Comparison of ENCODE assay signal across 21 cellular contexts in the genomic region with DNA sequence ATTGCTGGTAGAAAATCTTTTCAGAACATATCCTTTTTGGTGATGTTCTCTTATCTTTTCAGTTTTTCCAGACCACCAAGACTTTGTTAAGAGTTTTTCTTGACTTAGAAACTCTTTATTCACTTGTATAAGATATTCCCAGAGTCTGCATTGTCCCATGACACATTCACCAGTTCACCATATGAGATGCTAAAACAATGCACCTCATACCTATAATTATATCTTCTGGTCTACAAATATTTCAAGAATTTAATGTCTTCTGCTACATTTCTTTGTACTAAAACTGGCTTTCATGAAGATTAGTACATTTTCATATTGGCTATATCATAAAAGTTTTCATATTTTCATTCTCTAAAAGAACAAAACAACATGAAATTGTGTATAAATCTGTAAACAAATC.
DNase-seq lines count a peak whose midpoint lies in the region; ATAC-seq, FAIRE-seq and TF ChIP-seq lines count a peak whose summit lies in the region.
"Had no signal": no experiment of that assay in that cellular context is flagged by ENCODE, and none has a peak within 500 bp of the region (broad histone marks: within the 10 kb centered on the region; RNA-seq: fewer than 3 reads in every experiment).

No MANE protein-coding gene starts in this region.

- H3K4me3 Mint-ChIP-seq in naive thymus-derived CD8-positive, alpha-beta T cell, result no peak overlapping the region
- no peak overlapping the region for H3K4me3 Mint-ChIP-seq in GM23338
- H3K4me3 Mint-ChIP-seq: activated naive CD8-positive, alpha-beta T cell treated with anti-CD3 and anti-CD28 coated beads, Interleukin-2, amount 10 ng/mL, durations not matched to agents 7 days and 5 days; activated T-helper 1 cell treated with anti-CD3 and anti-CD28 coated beads, Interleukin-12 subunit alpha, Interleukin-12 subunit beta, Interleukin-2, Interleukin-4 antibody, amounts not matched to agents 30 ng/mL and 10 ng/mL and 1 ng/mL, durations not matched to agents 14 hours and 24 hours and 36 hours; neural progenitor cell; stimulated activated memory B cell treated with anti-CD40 and anti-IgM and Interleukin-4, amounts not matched to agents 10 μg/mL and 1 μg/mL and 100 μg/mL, for 72 hours had no signal

- H3K27ac Mint-ChIP-seq in naive thymus-derived CD8-positive, alpha-beta T cell, result no peak overlapping the region
- no peak overlapping the region for H3K27ac Mint-ChIP-seq in GM23338
- H3K27ac Mint-ChIP-seq: activated naive CD8-positive, alpha-beta T cell treated with anti-CD3 and anti-CD28 coated beads, Interleukin-2, amount 10 ng/mL, durations not matched to agents 7 days and 5 days; activated T-helper 1 cell treated with anti-CD3 and anti-CD28 coated beads, Interleukin-12 subunit alpha, Interleukin-12 subunit beta, Interleukin-2, Interleukin-4 antibody, amounts not matched to agents 30 ng/mL and 10 ng/mL and 1 ng/mL, durations not matched to agents 14 hours and 24 hours and 36 hours; neural progenitor cell; stimulated activated memory B cell treated with anti-CD40 and anti-IgM and Interleukin-4, amounts not matched to agents 10 μg/mL and 1 μg/mL and 100 μg/mL, for 72 hours had no signal

- H3K4me2 ChIP-seq in smooth muscle cell, result peak overlapping the region; percentile 69
- H3K4me2 ChIP-seq in GM23338, result no peak overlapping the region
- H3K4me2 ChIP-seq: neural progenitor cell had no signal

- H3K4me3 ChIP-seq in fibroblast of mammary gland (ENCODE audit: control insufficient read depth, low read depth, low read length) (no peak overlapping the region), smooth muscle cell (no peak overlapping the region), GM23338 (no peak overlapping the region)
- H3K4me3 ChIP-seq: K562, neural progenitor cell, thyroid gland had no signal

- peaks cover 0 to 1% (median 0%) of the 10 kb centered on the region in 5 donors for H3K27me3 Mint-ChIP-seq in naive thymus-derived CD8-positive, alpha-beta T cell
- H3K27me3 Mint-ChIP-seq in GM23338 (ENCODE audit: insufficient read depth, low read depth, poor library complexity), result no peaks in the 10 kb centered on the region
- H3K27me3 Mint-ChIP-seq: activated naive CD8-positive, alpha-beta T cell treated with anti-CD3 and anti-CD28 coated beads, Interleukin-2, amount 10 ng/mL, durations not matched to agents 7 days and 5 days; stimulated activated memory B cell treated with anti-CD40 and anti-IgM and Interleukin-4, amounts not matched to agents 10 μg/mL and 1 μg/mL and 100 μg/mL, for 72 hours had no signal

- peaks cover 5 to 19% (median 8%) of the 10 kb centered on the region in 4 donors for H3K4me1 Mint-ChIP-seq in naive thymus-derived CD8-positive, alpha-beta T cell
- H3K4me1 Mint-ChIP-seq in GM23338, result peaks cover 40% of the 10 kb centered on the region
- H3K4me1 Mint-ChIP-seq: stimulated activated memory B cell treated with anti-CD40 and anti-IgM and Interleukin-4, amounts not matched to agents 10 μg/mL and 1 μg/mL and 100 μg/mL, for 72 hours had no signal

- H3K27ac ChIP-seq in smooth muscle cell (ENCODE audit: low read depth) (peak overlapping the region; percentile 96), GM23338 (ENCODE audit: low read depth) (no peak overlapping the region)
- H3K27ac ChIP-seq: HL-60, neural progenitor cell, thyroid gland had no signal

- H3F3A ChIP-seq in smooth muscle cell (ENCODE audit: low read depth), result no peaks in the 10 kb centered on the region
- H3F3A ChIP-seq in GM23338 (replicated peaks; ENCODE audit: low read depth), result no peaks in the 10 kb centered on the region

- H2AFZ ChIP-seq in smooth muscle cell (ENCODE audit: low read depth) (no peak overlapping the region), GM23338 (no peak overlapping the region)
- H2AFZ ChIP-seq: neural progenitor cell had no signal

- DNase-seq in HTR-8/SVneo (ENCODE audit: insufficient read length, low spot score) (peak; percentile 6), fibroblast of mammary gland (ENCODE audit: low read depth) (peak; percentile 46), smooth muscle cell (lab: John Stamatoyannopoulos, UW; ENCODE audit: unreplicated experiment) (no peak), GM23338 (ENCODE audit: low spot score) (no peak)
- no peak for DNase-seq in naive thymus-derived CD8-positive, alpha-beta T cell
- DNase-seq: activated naive CD8-positive, alpha-beta T cell treated with anti-CD3 and anti-CD28 coated beads, Interleukin-2, amount 10 ng/mL, durations not matched to agents 7 days and 5 days; C1 segment of cervical spinal cord; left cardiac atrium; midbrain; NCI-H1048; NCI-H2107; NCI-H524 treated with DMSO at 0.1 percent for 48 hours; SIG-M5; thyroid gland had no signal

- no peaks in the 10 kb centered on the region; the same call in 1 of the 2 replicates for H3K9me2 ChIP-seq in GM23338 (ENCODE audit: insufficient read depth)

- H3K36me3 ChIP-seq in smooth muscle cell (ENCODE audit: low read depth), result no peaks in the 10 kb centered on the region
- no peaks in the 10 kb centered on the region for H3K36me3 ChIP-seq in GM23338 (ENCODE audit: insufficient read depth)
- H3K36me3 ChIP-seq: neural progenitor cell, thyroid gland had no signal

- H4K20me1 ChIP-seq in smooth muscle cell (ENCODE audit: low read depth), result no peaks in the 10 kb centered on the region
- H4K20me1 ChIP-seq in GM23338 (replicated peaks; ENCODE audit: insufficient read depth), result no peaks in the 10 kb centered on the region

- no peaks in the 10 kb centered on the region for H3K9me3 ChIP-seq in smooth muscle cell (replicated peaks; ENCODE audit: low read depth)
- H3K9me3 ChIP-seq: thyroid gland had no signal

- TF ChIP-seq CTCF in fibroblast of mammary gland (conservative IDR thresholded peaks at IDR 0.05; ENCODE audit: control insufficient read depth, insufficient read depth, low read depth, low read length), result no peak
- no peak for TF ChIP-seq CTCF in smooth muscle cell (IDR thresholded peaks at IDR 0.05; ENCODE audit: borderline replicate concordance, insufficient read depth, poor library complexity, severe bottlenecking)
- TF ChIP-seq CTCF in GM23338 (conservative IDR thresholded peaks at IDR 0.05; ENCODE audit: low read depth in 2 of 2), result no peak

- FAIRE-seq in HTR-8/SVneo (lab: Jason Lieb, UNC), result no peak
- FAIRE-seq: K562 had no signal

- no peaks in the 10 kb centered on the region for H3K36me3 Mint-ChIP-seq in naive thymus-derived CD8-positive, alpha-beta T cell
- no peaks in the 10 kb centered on the region for H3K36me3 Mint-ChIP-seq in GM23338 (ENCODE audit: low read depth)
- H3K36me3 Mint-ChIP-seq: activated naive CD8-positive, alpha-beta T cell treated with anti-CD3 and anti-CD28 coated beads, Interleukin-2, amount 10 ng/mL, durations not matched to agents 7 days and 5 days; stimulated activated memory B cell treated with anti-CD40 and anti-IgM and Interleukin-4, amounts not matched to agents 10 μg/mL and 1 μg/mL and 100 μg/mL, for 72 hours had no signal

- peak overlapping the region; percentile 59 for H3K9ac ChIP-seq in smooth muscle cell (ENCODE audit: low read depth)
- H3K9ac ChIP-seq: neural progenitor cell had no signal

- H3K27me3 ChIP-seq in smooth muscle cell (ENCODE audit: low read depth) (no peaks in the 10 kb centered on the region), GM23338 (ENCODE audit: insufficient read depth) (no peaks in the 10 kb centered on the region)
- H3K27me3 ChIP-seq: neural progenitor cell, thyroid gland had no signal

- H3K4me1 ChIP-seq in smooth muscle cell (ENCODE audit: low read depth) (peaks cover 16% of the 10 kb centered on the region), GM23338 (ENCODE audit: insufficient read depth) (peaks cover 63% of the 10 kb centered on the region)
- H3K4me1 ChIP-seq: neural progenitor cell, thyroid gland had no signal

- POLR2A ChIA-PET in naive thymus-derived CD8-positive, alpha-beta T cell (lab: Charles Lee), result no interaction called here

- H3K9me3 Mint-ChIP-seq in naive thymus-derived CD8-positive, alpha-beta T cell, result no peaks in the 10 kb centered on the region
- no peaks in the 10 kb centered on the region for H3K9me3 Mint-ChIP-seq in GM23338
- H3K9me3 Mint-ChIP-seq: activated naive CD8-positive, alpha-beta T cell treated with anti-CD3 and anti-CD28 coated beads, Interleukin-2, amount 10 ng/mL, durations not matched to agents 7 days and 5 days; activated T-helper 1 cell treated with anti-CD3 and anti-CD28 coated beads, Interleukin-12 subunit alpha, Interleukin-12 subunit beta, Interleukin-2, Interleukin-4 antibody, amounts not matched to agents 30 ng/mL and 10 ng/mL and 1 ng/mL, durations not matched to agents 14 hours and 24 hours and 36 hours; neural progenitor cell; stimulated activated memory B cell treated with anti-CD40 and anti-IgM and Interleukin-4, amounts not matched to agents 10 μg/mL and 1 μg/mL and 100 μg/mL, for 72 hours had no signal

- H3K79me2 ChIP-seq in smooth muscle cell (ENCODE audit: low read depth) (no peaks in the 10 kb centered on the region), GM23338 (replicated peaks; ENCODE audit: insufficient read depth) (no peaks in the 10 kb centered on the region)

- ATAC-seq in SK-N-SH treated with all-trans-retinoic acid at 6 μM for 48 hours, result peak; percentile 59
- no peak for ATAC-seq in naive thymus-derived CD8-positive, alpha-beta T cell
- ATAC-seq in HG03469 (IDR thresholded peaks at IDR 0.05; ENCODE audit: unreplicated experiment), result no peak
- no peak for ATAC-seq in GM23338
- ATAC-seq: K562; stimulated activated memory B cell treated with anti-CD40 and anti-IgM and Interleukin-4, amounts not matched to agents 10 μg/mL and 1 μg/mL and 100 μg/mL, for 72 hours had no signal

TF ChIP-seq in SK-N-SH treated with all-trans-retinoic acid at 6 μM for 48 hours, 23 proteins besides CTCF, POLR2A, EP300 and RAD21 (continues in another document):
- no peak for TF ChIP-seq ZFP3 (CRISPR knock-in tag; IDR thresholded peaks at IDR 0.05)
- no peak for TF ChIP-seq GLIS3 (CRISPR knock-in tag; IDR thresholded peaks at IDR 0.05)
- TF ChIP-seq ARNTL (CRISPR knock-in tag; IDR thresholded peaks at IDR 0.05; ENCODE audit: borderline replicate concordance, low read depth), result no peak

TF ChIP-seq in GM23338, 12 proteins besides CTCF, POLR2A, EP300 and RAD21 (continues in another document):
- no peak for TF ChIP-seq ZNF114 (CRISPR knock-in tag; IDR thresholded peaks at IDR 0.05)

Comparison
In these comparisons a context has a peak if more than half of its experiments do, and no peak if none do; other contexts are left out.
1. DNase-seq: peak in HTR-8/SVneo (single experiment) and fibroblast of mammary gland (single experiment); none in smooth muscle cell (single experiment), naive thymus-derived CD8-positive, alpha-beta T cell (0 of 10) and GM23338 (single experiment).